In the genomic region with DNA sequence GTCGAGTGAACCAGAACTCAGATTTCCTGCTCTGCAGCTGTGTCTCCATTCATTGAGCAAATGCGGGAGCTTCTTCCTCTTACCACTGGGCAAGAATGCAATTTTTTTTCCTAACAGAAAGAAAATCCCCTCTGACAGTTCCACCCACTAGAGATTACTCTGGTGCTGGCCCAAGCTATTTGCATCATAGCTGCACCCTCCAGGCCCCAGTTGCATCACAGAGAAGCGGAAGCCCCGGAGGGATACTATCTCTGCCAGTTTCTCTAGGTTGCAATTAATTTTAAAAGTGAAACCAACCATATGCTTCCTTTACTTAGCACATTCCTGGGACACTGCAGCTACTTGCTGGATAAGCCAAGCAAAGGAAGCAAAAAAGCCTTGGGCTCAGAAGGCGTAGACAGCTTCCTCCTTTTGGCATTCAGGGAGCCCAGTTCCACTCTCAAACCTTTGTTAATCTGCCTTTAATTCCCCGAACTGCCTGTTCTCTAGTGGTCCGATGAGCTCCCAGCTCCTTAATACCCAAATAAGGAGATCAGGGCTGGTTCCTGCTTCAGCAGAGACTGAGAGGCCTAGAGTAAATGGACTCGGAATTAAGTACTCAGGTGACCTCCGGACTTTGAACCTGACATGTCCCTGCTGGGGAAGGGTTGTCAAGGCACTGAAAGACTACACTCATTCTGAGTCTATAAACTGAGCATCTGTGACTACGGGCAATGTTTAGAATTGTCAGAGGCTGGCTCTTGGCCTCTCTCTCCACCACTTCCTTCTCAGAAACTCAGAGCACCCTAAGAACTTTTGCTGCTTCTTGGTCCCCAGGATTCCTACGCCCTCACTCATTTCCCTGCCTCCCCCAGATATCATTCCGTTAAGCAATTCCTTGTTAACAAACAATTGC, we compare ENCODE assay signal across 8 cellular contexts.
DNase-seq lines count a peak whose midpoint lies in the region; ATAC-seq and TF ChIP-seq lines count a peak whose summit lies in the region.

No MANE protein-coding gene starts in this region.

- H3K4me3 Mint-ChIP-seq in activated CD4-positive, alpha-beta T cell treated with anti-CD3 and anti-CD28 coated beads, Interleukin-2, amount 10 ng/mL, durations not matched to agents 7 days and 5 days, result no peak overlapping the region

- no peaks in the 10 kb centered on the region for H4K20me1 ChIP-seq in DND-41 (ENCODE audit: insufficient read depth, low read length)
- no peaks in the 10 kb centered on the region for H4K20me1 ChIP-seq in Loucy (ENCODE audit: insufficient read depth, low read length, poor library complexity, severe bottlenecking)

- ATAC-seq in DND-41 (ENCODE audit: insufficient read depth, low read depth), result peak; percentile 64; the same call in 2 of the 3 replicates
- peak; percentile 71 for ATAC-seq in body of pancreas
- ATAC-seq in GM19467 (IDR thresholded peaks at IDR 0.05; ENCODE audit: unreplicated experiment), result no peak

- H3K36me3 ChIP-seq in DND-41 (ENCODE audit: insufficient read depth, low read length) (no peaks in the 10 kb centered on the region), Loucy (ENCODE audit: insufficient read depth, low read length) (no peaks in the 10 kb centered on the region), body of pancreas (replicated peaks in 1 of 2; ENCODE audit: insufficient read depth in 1 of 2, low read depth in 2 of 2) (no peaks in the 10 kb centered on the region), iPS DF 6.9 (ENCODE audit: control insufficient read depth, insufficient read depth, low read length) (no peaks in the 10 kb centered on the region)

- H3K36me3 Mint-ChIP-seq in activated CD4-positive, alpha-beta T cell treated with anti-CD3 and anti-CD28 coated beads, Interleukin-2, amount 10 ng/mL, durations not matched to agents 7 days and 5 days (ENCODE audit: low read depth), result no peaks in the 10 kb centered on the region

- DNase-seq in DND-41 (no peak), body of pancreas (peak; percentile 24 to 77 (median 42)), iPS DF 6.9 (ENCODE audit: low read depth, low spot score) (peak; percentile 16), retina (peak; percentile 44), mesenteric fat pad (ENCODE audit: low spot score) (no peak)
- no peak for DNase-seq in activated CD4-positive, alpha-beta T cell treated with anti-CD3 and anti-CD28 coated beads, Interleukin-2, amount 10 ng/mL, durations not matched to agents 7 days and 5 days

- H3K4me2 ChIP-seq in DND-41 (ENCODE audit: insufficient read depth, low read length) (peak overlapping the region; percentile 3; the same call in 1 of the 2 replicates), Loucy (ENCODE audit: low read depth, low read length, poor library complexity, severe bottlenecking) (peak overlapping the region; percentile 25)

- no peak for TF ChIP-seq CTCF in DND-41 (IDR thresholded peaks at IDR 0.05; ENCODE audit: borderline replicate concordance, extremely low read depth, low read length, poor library complexity, severe bottlenecking)
- no peak for TF ChIP-seq CTCF in Loucy (conservative IDR thresholded peaks at IDR 0.05; ENCODE audit: low read length)
- TF ChIP-seq CTCF in body of pancreas (IDR thresholded peaks at IDR 0.05), result no peak

- H3K4me1 ChIP-seq in DND-41 (ENCODE audit: insufficient read depth, low read length), result peaks cover 13% of the 10 kb centered on the region
- peaks cover 6% of the 10 kb centered on the region for H3K4me1 ChIP-seq in Loucy (ENCODE audit: insufficient read depth, low read length, poor library complexity, severe bottlenecking)
- H3K4me1 ChIP-seq in body of pancreas, result peaks cover 32% of the 10 kb centered on the region
- peaks cover 3% of the 10 kb centered on the region for H3K4me1 ChIP-seq in iPS DF 6.9 (ENCODE audit: control insufficient read depth, insufficient read depth, low read length)

- H3K9me3 ChIP-seq in DND-41 (ENCODE audit: insufficient read depth, low read length, severe bottlenecking) (no peaks in the 10 kb centered on the region), Loucy (ENCODE audit: insufficient read depth, low read depth, low read length) (no peaks in the 10 kb centered on the region), body of pancreas (no peaks in the 10 kb centered on the region), iPS DF 6.9 (ENCODE audit: control insufficient read depth, insufficient read depth, low read length) (no peaks in the 10 kb centered on the region)

- H3F3A ChIP-seq in Loucy (ENCODE audit: low read depth), result no peaks in the 10 kb centered on the region

- peaks cover 10% of the 10 kb centered on the region for H3K4me1 Mint-ChIP-seq in activated CD4-positive, alpha-beta T cell treated with anti-CD3 and anti-CD28 coated beads, Interleukin-2, amount 10 ng/mL, durations not matched to agents 7 days and 5 days

- CTCF ChIA-PET in activated CD4-positive, alpha-beta T cell treated with anti-CD3 and anti-CD28 coated beads, Interleukin-2, amount 10 ng/mL, durations not matched to agents 7 days and 5 days (lab: Charles Lee), result interaction anchor here (0.6 kb wide), 1 partner anchor 1426 kb away, joined by 5 read pairs; no protein-coding TSS in a partner anchor

- no peak for TF ChIP-seq POLR2A in body of pancreas (IDR thresholded peaks at IDR 0.05)

- no peak overlapping the region for H3K27ac Mint-ChIP-seq in activated CD4-positive, alpha-beta T cell treated with anti-CD3 and anti-CD28 coated beads, Interleukin-2, amount 10 ng/mL, durations not matched to agents 7 days and 5 days

- 46 to 55% methylated on average over 12 of the region's 12 CpGs for WGBS in body of pancreas, 2 donors
- no CpG with 5 or more reads among the region's 12 CpGs for WGBS in iPS DF 6.9 (ENCODE audit: insufficient coverage, insufficient read length)

- intact Hi-C loops in body of pancreas (cut with DNase I), result no loop called here

- H3K27me3 ChIP-seq in DND-41 (ENCODE audit: insufficient read depth, low read length, poor library complexity) (no peaks in the 10 kb centered on the region), Loucy (ENCODE audit: insufficient read depth, low read length, poor library complexity, severe bottlenecking) (no peaks in the 10 kb centered on the region), body of pancreas (no peaks in the 10 kb centered on the region), iPS DF 6.9 (ENCODE audit: control insufficient read depth, insufficient read depth, low read length) (no peaks in the 10 kb centered on the region)

- H3K9me2 ChIP-seq in Loucy (replicated peaks; ENCODE audit: low read depth, low read length), result no peaks in the 10 kb centered on the region

- H3K27ac ChIP-seq in DND-41 (ENCODE audit: low read length) (peak overlapping the region; percentile 47; the same call in 1 of the 2 replicates), body of pancreas (peak overlapping the region in 3 of 4 donors; percentile 51 to 77 (median 66)), iPS DF 6.9 (ENCODE audit: low read length) (peak overlapping the region; percentile 7)

- no peak overlapping the region for H3K4me3 ChIP-seq in DND-41 (ENCODE audit: low read depth in 1 of 2, low read length in 2 of 2)
- H3K4me3 ChIP-seq in Loucy (ENCODE audit: low read length, poor library complexity, severe bottlenecking), result no peak overlapping the region
- H3K4me3 ChIP-seq in body of pancreas, result no peak overlapping the region
- no peak overlapping the region for H3K4me3 ChIP-seq in iPS DF 6.9 (ENCODE audit: low read length)

- H3K79me2 ChIP-seq in DND-41 (ENCODE audit: insufficient read depth, low read length) (no peaks in the 10 kb centered on the region), Loucy (ENCODE audit: insufficient read depth, low read length) (no peaks in the 10 kb centered on the region)

- no peaks in the 10 kb centered on the region for H3K27me3 Mint-ChIP-seq in activated CD4-positive, alpha-beta T cell treated with anti-CD3 and anti-CD28 coated beads, Interleukin-2, amount 10 ng/mL, durations not matched to agents 7 days and 5 days

- POLR2A ChIA-PET in activated CD4-positive, alpha-beta T cell treated with anti-CD3 and anti-CD28 coated beads, Interleukin-2, amount 10 ng/mL, durations not matched to agents 7 days and 5 days (lab: Charles Lee), result no interaction called here

- H3K9me3 Mint-ChIP-seq in activated CD4-positive, alpha-beta T cell treated with anti-CD3 and anti-CD28 coated beads, Interleukin-2, amount 10 ng/mL, durations not matched to agents 7 days and 5 days, result no peaks in the 10 kb centered on the region

- no peak overlapping the region; the same call in 1 of the 2 replicates for H3K9ac ChIP-seq in DND-41 (ENCODE audit: low read depth, low read length)
- no peak overlapping the region for H3K9ac ChIP-seq in Loucy (ENCODE audit: low read depth, low read length, poor library complexity, severe bottlenecking)

- H2AFZ ChIP-seq in DND-41 (ENCODE audit: low read depth, low read length) (peak overlapping the region; percentile 20; the same call in 1 of the 2 replicates), Loucy (ENCODE audit: low read length) (peak overlapping the region; percentile 45)

Comparison
In these comparisons a context has a peak if more than half of its experiments do, and no peak if none do; other contexts are left out.
1. DNase-seq: peak in body of pancreas (4 of 4), iPS DF 6.9 (single experiment) and retina (single experiment); none in DND-41 (single experiment), activated CD4-positive, alpha-beta T cell treated with anti-CD3 and anti-CD28 coated beads, Interleukin-2, amount 10 ng/mL, durations not matched to agents 7 days and 5 days (single experiment) and mesenteric fat pad (single experiment).
2. H3K27ac ChIP-seq: peak in every context shown above with its lines; median percentile 66 in body of pancreas; 47 in DND-41; 7 in iPS DF 6.9.